Comparison of ENCODE assay signal across 26 cellular contexts in genomic region chr5:1044117-1044516, GRCh38.
"Had no signal": no experiment of that assay in that cellular context is flagged by ENCODE, and none has a peak within 500 bp of the region (broad histone marks: within the 10 kb centered on the region; RNA-seq: fewer than 3 reads in every experiment).

No MANE protein-coding gene starts in this region.

- H3K27me3 Mint-ChIP-seq: activated CD4-positive, alpha-beta T cell treated with anti-CD3 and anti-CD28 coated beads for 36 hours; activated CD8-positive, alpha-beta memory T cell treated with anti-CD3 and anti-CD28 coated beads, Interleukin-2, amount 10 ng/mL, durations not matched to agents 7 days and 5 days; activated naive CD4-positive, alpha-beta T cell treated with anti-CD3 and anti-CD28 coated beads, Interleukin-2, amount 10 ng/mL, durations not matched to agents 7 days and 5 days; activated T-cell treated with anti-CD3 and anti-CD28 coated beads, Interleukin-2, amount 50 U/mL, for 24 hours; brain; T-cell had no signal

- H3K27ac ChIP-seq: SK-N-MC, WERI-Rb-1 had no signal

- H3K4me3 Mint-ChIP-seq: activated CD4-positive, alpha-beta T cell treated with anti-CD3 and anti-CD28 coated beads for 36 hours; activated CD8-positive, alpha-beta memory T cell treated with anti-CD3 and anti-CD28 coated beads, Interleukin-2, amount 10 ng/mL, durations not matched to agents 7 days and 5 days; activated naive CD4-positive, alpha-beta T cell treated with anti-CD3 and anti-CD28 coated beads, Interleukin-2, amount 10 ng/mL, durations not matched to agents 7 days and 5 days; activated T-cell treated with anti-CD3 and anti-CD28 coated beads, Interleukin-2, amount 50 U/mL, for 24 hours; brain; T-cell had no signal

- H3K36me3 ChIP-seq: WERI-Rb-1 had no signal

- H3K4me1 Mint-ChIP-seq: activated CD8-positive, alpha-beta memory T cell treated with anti-CD3 and anti-CD28 coated beads, Interleukin-2, amount 10 ng/mL, durations not matched to agents 7 days and 5 days; activated naive CD4-positive, alpha-beta T cell treated with anti-CD3 and anti-CD28 coated beads, Interleukin-2, amount 10 ng/mL, durations not matched to agents 7 days and 5 days; brain had no signal

- H3K4me3 ChIP-seq: MG63, SK-N-MC had no signal

- H3K27ac Mint-ChIP-seq: activated CD4-positive, alpha-beta T cell treated with anti-CD3 and anti-CD28 coated beads for 36 hours; activated CD8-positive, alpha-beta memory T cell treated with anti-CD3 and anti-CD28 coated beads, Interleukin-2, amount 10 ng/mL, durations not matched to agents 7 days and 5 days; activated naive CD4-positive, alpha-beta T cell treated with anti-CD3 and anti-CD28 coated beads, Interleukin-2, amount 10 ng/mL, durations not matched to agents 7 days and 5 days; brain; T-cell had no signal

- H3K36me3 Mint-ChIP-seq: T-cell had no signal

- DNase-seq: activated CD4-positive, alpha-beta T cell treated with anti-CD3 and anti-CD28 coated beads for 36 hours; activated CD4-positive, alpha-beta T cell treated with anti-CD3 and anti-CD28 coated beads, Interleukin-2, amount 50 U/mL, for 4 hours; activated CD8-positive, alpha-beta memory T cell treated with anti-CD3 and anti-CD28 coated beads, Interleukin-2, amount 10 ng/mL, durations not matched to agents 7 days and 5 days; activated gamma-delta T cell treated with Interleukin-2 at 50 U/mL for 16 hours; activated naive CD4-positive, alpha-beta T cell treated with anti-CD3 and anti-CD28 coated beads, Interleukin-2, amount 10 ng/mL, durations not matched to agents 7 days and 5 days; activated T-cell treated with anti-CD3 and anti-CD28 coated beads, Interleukin-2, amount 50 U/mL, for 24 hours; MG63; MV-4-11; NCI-H1092 treated with DMSO at 0.1 percent for 48 hours; NCI-H1417 treated with DMSO at 0.1 percent for 48 hours; NCI-H1694; NCI-H2029; NCI-H2107; NCI-H345; NCI-H510A treated with DMSO at 0.1 percent for 48 hours; NCI-H69; NK-92 treated with Interleukin-12 subunit alpha and Interleukin-12 subunit beta, amount 100 ng/mL, for 24 hours; OCI-M1; RPMI8226; T-cell; WERI-Rb-1 had no signal

- H3K27me3 ChIP-seq: MG63 had no signal

- FAIRE-seq: astrocyte had no signal

- ATAC-seq: activated CD4-positive, alpha-beta T cell treated with anti-CD3 and anti-CD28 coated beads for 36 hours; activated CD8-positive, alpha-beta memory T cell treated with anti-CD3 and anti-CD28 coated beads, Interleukin-2, amount 10 ng/mL, durations not matched to agents 7 days and 5 days; Panc1; Right ventricle myocardium inferior; T-cell had no signal
